ENCODE assay signal across 4 cellular contexts in the genomic region with DNA sequence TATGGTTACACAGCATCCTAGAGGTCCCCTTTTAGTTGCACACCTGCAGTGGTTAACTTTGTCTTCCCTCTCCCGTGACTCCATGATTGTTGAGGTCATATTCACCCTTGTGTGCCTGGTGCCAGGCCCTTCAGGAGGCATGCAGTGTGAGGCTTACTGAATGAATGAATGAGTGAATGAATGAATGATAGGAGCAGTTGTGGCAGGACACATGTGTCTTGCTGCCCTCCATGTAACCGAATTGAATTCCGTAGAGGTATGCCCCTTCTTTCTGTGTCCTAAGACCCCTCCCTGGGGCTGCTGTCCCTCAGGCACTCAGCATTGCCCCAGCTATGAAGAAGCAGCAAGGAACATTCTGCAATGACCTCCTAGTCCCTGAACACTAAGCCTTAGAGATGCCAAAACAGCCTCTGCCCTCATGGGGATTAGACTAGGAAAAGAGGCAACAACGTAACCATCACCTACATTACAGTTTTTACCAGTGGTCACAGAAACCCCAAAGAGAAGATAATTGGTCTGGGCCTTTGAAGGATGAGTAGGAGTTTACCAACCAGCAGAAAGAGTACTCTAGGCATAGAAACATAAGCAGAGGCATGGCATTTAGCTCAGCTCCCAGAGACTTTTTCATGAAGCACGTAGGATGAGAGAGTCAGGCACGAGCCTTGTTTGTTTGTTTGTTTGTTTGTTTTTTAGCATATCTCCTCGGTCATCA.
TF ChIP-seq lines count a peak whose summit lies in the region.

No MANE protein-coding gene starts in this region.

TF ChIP-seq in SK-N-SH treated with all-trans-retinoic acid at 6 μM for 48 hours, 23 proteins besides CTCF, POLR2A, EP300 and RAD21:
- TF ChIP-seq SNAI2 (CRISPR knock-in tag; IDR thresholded peaks at IDR 0.05) (no peak), ZFP3 (CRISPR knock-in tag; IDR thresholded peaks at IDR 0.05) (peak; percentile 96)

TF ChIP-seq in SK-N-SH, 30 proteins besides CTCF, POLR2A, EP300 and RAD21 (continues in another document):
- TF ChIP-seq FOSL2 (IDR thresholded peaks at IDR 0.05; ENCODE audit: borderline replicate concordance, low read depth) (no peak), SIN3A (IDR thresholded peaks at IDR 0.05; ENCODE audit: borderline replicate concordance, low read depth, low read length) (no peak), GABPA (IDR thresholded peaks at IDR 0.05; ENCODE audit: low read depth) (no peak), YY1 (IDR thresholded peaks at IDR 0.05; ENCODE audit: low read depth) (no peak), MEF2A (IDR thresholded peaks at IDR 0.05; ENCODE audit: borderline replicate concordance, low read depth) (no peak), MXI1 (IDR thresholded peaks at IDR 0.05; ENCODE audit: low read depth, low read length) (no peak)
- TF ChIP-seq, protein P1, sequence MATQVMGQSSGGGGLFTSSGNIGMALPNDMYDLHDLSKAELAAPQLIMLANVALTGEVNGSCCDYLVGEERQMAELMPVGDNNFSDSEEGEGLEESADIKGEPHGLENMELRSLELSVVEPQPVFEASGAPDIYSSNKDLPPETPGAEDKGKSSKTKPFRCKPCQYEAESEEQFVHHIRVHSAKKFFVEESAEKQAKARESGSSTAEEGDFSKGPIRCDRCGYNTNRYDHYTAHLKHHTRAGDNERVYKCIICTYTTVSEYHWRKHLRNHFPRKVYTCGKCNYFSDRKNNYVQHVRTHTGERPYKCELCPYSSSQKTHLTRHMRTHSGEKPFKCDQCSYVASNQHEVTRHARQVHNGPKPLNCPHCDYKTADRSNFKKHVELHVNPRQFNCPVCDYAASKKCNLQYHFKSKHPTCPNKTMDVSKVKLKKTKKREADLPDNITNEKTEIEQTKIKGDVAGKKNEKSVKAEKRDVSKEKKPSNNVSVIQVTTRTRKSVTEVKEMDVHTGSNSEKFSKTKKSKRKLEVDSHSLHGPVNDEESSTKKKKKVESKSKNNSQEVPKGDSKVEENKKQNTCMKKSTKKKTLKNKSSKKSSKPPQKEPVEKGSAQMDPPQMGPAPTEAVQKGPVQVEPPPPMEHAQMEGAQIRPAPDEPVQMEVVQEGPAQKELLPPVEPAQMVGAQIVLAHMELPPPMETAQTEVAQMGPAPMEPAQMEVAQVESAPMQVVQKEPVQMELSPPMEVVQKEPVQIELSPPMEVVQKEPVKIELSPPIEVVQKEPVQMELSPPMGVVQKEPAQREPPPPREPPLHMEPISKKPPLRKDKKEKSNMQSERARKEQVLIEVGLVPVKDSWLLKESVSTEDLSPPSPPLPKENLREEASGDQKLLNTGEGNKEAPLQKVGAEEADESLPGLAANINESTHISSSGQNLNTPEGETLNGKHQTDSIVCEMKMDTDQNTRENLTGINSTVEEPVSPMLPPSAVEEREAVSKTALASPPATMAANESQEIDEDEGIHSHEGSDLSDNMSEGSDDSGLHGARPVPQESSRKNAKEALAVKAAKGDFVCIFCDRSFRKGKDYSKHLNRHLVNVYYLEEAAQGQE (IDR thresholded peaks at IDR 0.05; ENCODE audit: low read depth, low read length), result no peak
- TF ChIP-seq, protein P2, sequence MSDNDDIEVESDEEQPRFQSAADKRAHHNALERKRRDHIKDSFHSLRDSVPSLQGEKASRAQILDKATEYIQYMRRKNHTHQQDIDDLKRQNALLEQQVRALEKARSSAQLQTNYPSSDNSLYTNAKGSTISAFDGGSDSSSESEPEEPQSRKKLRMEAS (IDR thresholded peaks at IDR 0.05; ENCODE audit: low read depth), result no peak
- TF ChIP-seq, protein P3, sequence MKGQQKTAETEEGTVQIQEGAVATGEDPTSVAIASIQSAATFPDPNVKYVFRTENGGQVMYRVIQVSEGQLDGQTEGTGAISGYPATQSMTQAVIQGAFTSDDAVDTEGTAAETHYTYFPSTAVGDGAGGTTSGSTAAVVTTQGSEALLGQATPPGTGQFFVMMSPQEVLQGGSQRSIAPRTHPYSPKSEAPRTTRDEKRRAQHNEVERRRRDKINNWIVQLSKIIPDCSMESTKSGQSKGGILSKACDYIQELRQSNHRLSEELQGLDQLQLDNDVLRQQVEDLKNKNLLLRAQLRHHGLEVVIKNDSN (IDR thresholded peaks at IDR 0.05; ENCODE audit: borderline replicate concordance, low read depth), result no peak
- TF ChIP-seq, protein P4, sequence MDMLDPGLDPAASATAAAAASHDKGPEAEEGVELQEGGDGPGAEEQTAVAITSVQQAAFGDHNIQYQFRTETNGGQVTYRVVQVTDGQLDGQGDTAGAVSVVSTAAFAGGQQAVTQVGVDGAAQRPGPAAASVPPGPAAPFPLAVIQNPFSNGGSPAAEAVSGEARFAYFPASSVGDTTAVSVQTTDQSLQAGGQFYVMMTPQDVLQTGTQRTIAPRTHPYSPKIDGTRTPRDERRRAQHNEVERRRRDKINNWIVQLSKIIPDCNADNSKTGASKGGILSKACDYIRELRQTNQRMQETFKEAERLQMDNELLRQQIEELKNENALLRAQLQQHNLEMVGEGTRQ (IDR thresholded peaks at IDR 0.05; ENCODE audit: borderline replicate concordance, low read depth, low read length), result no peak

TF ChIP-seq in HEK293, 187 proteins besides CTCF, POLR2A, EP300 and RAD21:
- TF ChIP-seq SCRT2 (tag by site-specific recombination; IDR thresholded peaks at IDR 0.05) (no peak), ZFP3 (tag by site-specific recombination; IDR thresholded peaks at IDR 0.05; ENCODE audit: low read depth) (peak; percentile 90), RBAK (tag by site-specific recombination; IDR thresholded peaks at IDR 0.05) (no peak)
TF ChIP-seq in HEK293: peak in this region for 1.

TF ChIP-seq in K562, 482 proteins besides CTCF, POLR2A, EP300 and RAD21:
- TF ChIP-seq ZNF24 (IDR thresholded peaks at IDR 0.05) (peak; percentile 96), ZNF764 (CRISPR knock-in tag; IDR thresholded peaks at IDR 0.05; ENCODE audit: low read depth) (no peak)
